Comparison of ENCODE assay signal across 17 cellular contexts in the genomic region with DNA sequence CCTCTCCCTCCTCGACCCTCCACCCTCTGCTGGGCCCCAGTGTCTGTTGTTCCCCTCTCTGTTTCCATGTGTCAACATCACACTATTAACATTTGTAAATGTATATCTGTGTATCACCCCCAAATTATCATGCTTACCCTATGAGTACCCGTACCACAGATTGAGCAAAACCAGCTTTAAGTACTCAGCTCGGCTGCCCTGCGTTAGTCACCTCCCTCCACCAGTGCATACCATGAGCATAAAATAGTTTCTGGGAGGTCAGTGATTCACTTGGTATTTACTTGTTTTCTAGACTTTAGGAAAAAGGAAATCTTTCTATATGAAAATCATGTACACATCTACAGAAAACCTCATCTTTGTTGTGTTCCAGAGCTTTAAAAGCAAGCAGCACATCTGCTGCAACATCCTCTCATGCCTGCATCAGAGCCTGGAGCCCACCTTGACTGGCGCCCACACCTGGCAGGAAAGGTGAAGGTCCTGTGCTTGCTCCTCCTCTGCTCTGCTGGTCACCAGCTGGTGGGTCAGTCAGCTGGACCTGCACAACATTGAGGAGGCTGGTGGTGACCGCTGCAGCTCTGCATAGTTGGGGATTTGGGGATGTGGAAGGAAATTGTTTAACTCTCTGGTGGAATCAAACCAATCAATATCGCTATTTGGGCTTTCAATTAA.
A peak's percentile ranks its signal among the peaks of the same experiment; 100 is the strongest.
DNase-seq lines count a peak whose midpoint lies in the region; ATAC-seq, FAIRE-seq and TF ChIP-seq lines count a peak whose summit lies in the region.
"Had no signal": no experiment of that assay in that cellular context is flagged by ENCODE, and none has a peak within 500 bp of the region (broad histone marks: within the 10 kb centered on the region; RNA-seq: fewer than 3 reads in every experiment).

No MANE protein-coding gene starts in this region.

- intact Hi-C loops in right lobe of liver (cut with DNase I): no loop called here

- peak; percentile 45 for DNase-seq in AG08395 (ENCODE audit: low spot score)
- peak; percentile 31 for DNase-seq in HuH-7 (ENCODE audit: low spot score)
- DNase-seq in H1 (ENCODE audit: low read depth in 1 of 2, low spot score in 2 of 2): no peak
- DNase-seq in right lobe of liver: peak; percentile 20 to 60 (median 51)
- no peak for DNase-seq in stimulated activated CD4-positive, alpha-beta T cell treated with anti-CD3 and anti-CD28 coated beads, Interleukin-1b, Interleukin-23, amount 100 ng/mL, for 48 hours
- DNase-seq in type B pancreatic cell (ENCODE audit: extremely low spot score, unreplicated experiment): no peak
- DNase-seq: activated CD8-positive, alpha-beta memory T cell treated with anti-CD3 and anti-CD28 coated beads for 24 hours; activated effector memory CD4-positive, alpha-beta T cell treated with Interleukin-2 at 50 U/mL for 16 hours; foreskin melanocyte; KBM-7; NCI-H1105 treated with DMSO at 0.1 percent for 48 hours; stimulated activated CD8-positive, alpha-beta memory T cell treated with anti-CD3 and anti-CD28 coated beads, Interleukin-4, amount 100 ng/mL, for 48 hours; tibial artery had no signal

- no peaks in the 10 kb centered on the region for H3K27me3 Mint-ChIP-seq in type B pancreatic cell

- H3K79me2 ChIP-seq in H1 (ENCODE audit: control insufficient read depth in 1 of 2, insufficient read depth in 2 of 2, low read length in 2 of 2): no peaks in the 10 kb centered on the region

- POLR2A ChIA-PET in H1 (lab: Charles Lee; ENCODE audit: partially characterized antibody): interaction anchor here (1.5 kb wide), 1 partner anchor 225 kb away, joined by 4 read pairs; no protein-coding TSS in a partner anchor

- no peak overlapping the region for H4K8ac ChIP-seq in H1 (ENCODE audit: extremely low read depth, insufficient read depth, low read length)

- H3K4me1 ChIP-seq in H1 (replicated peaks in 1 of 4; ENCODE audit: control insufficient read depth in 3 of 4, insufficient read depth in 4 of 4, low read length in 3 of 4): no peaks in the 10 kb centered on the region
- peaks cover 0 to 10% (median 3%) of the 10 kb centered on the region in 4 donors for H3K4me1 ChIP-seq in right lobe of liver
- H3K4me1 ChIP-seq: tibial artery had no signal

- peak; percentile 44 to 63 for TF ChIP-seq RAD21 in H1 (IDR thresholded peaks at IDR 0.05 in 1 of 2, conservative IDR thresholded peaks at IDR 0.05 in 1 of 2; ENCODE audit: low read depth in 2 of 2, low read length in 2 of 2)

- no peak overlapping the region for H3K4me3 Mint-ChIP-seq in type B pancreatic cell

- ATAC-seq in right lobe of liver: peak; percentile 73 to 89 (median 82)
- ATAC-seq in GM21447 (IDR thresholded peaks at IDR 0.05; ENCODE audit: unreplicated experiment): no peak
- ATAC-seq in HG02588 (IDR thresholded peaks at IDR 0.05; ENCODE audit: unreplicated experiment): no peak

- H3K36me3 ChIP-seq in H1 (ENCODE audit: control insufficient read depth in 2 of 4, insufficient read depth in 4 of 4, low read length in 3 of 4) (no peaks in the 10 kb centered on the region), right lobe of liver (no peaks in the 10 kb centered on the region)
- H3K36me3 ChIP-seq: tibial artery had no signal

- peaks cover 0 to 3% of the 10 kb centered on the region in 2 experiments; a peak in 1 of 4 replicates for H3K9me3 ChIP-seq in H1 (ENCODE audit: insufficient read depth in 2 of 2, low read depth in 1 of 2, low read length in 1 of 2)
- H3K9me3 ChIP-seq in right lobe of liver: no peaks in the 10 kb centered on the region
- H3K9me3 ChIP-seq: tibial artery had no signal

- H4K91ac ChIP-seq in H1 (replicated peaks; ENCODE audit: insufficient read length, low read length): no peak overlapping the region

- no peak for TF ChIP-seq EP300 in H1 (IDR thresholded peaks at IDR 0.05; ENCODE audit: borderline replicate concordance in 1 of 2, low read depth in 2 of 2, low read length in 2 of 2)

- FAIRE-seq in H1 (lab: Jason Lieb, UNC): no peak
- FAIRE-seq: A204.1, TTC549 had no signal

- no peak overlapping the region for H2BK12ac ChIP-seq in H1 (ENCODE audit: low read depth, low read length)

- H2AK5ac ChIP-seq in H1 (ENCODE audit: low read depth, low read length): no peak overlapping the region

- no peak overlapping the region for H3K9ac ChIP-seq in H1 (replicated peaks in 1 of 4; ENCODE audit: extremely low read depth in 1 of 4, low read depth in 3 of 4, low read length in 3 of 4)

- no peaks in the 10 kb centered on the region for H3K4me1 Mint-ChIP-seq in type B pancreatic cell (ENCODE audit: unreplicated experiment)

- H3K27me3 ChIP-seq in H1 (replicated peaks in 1 of 4; ENCODE audit: control insufficient read depth in 3 of 4, extremely low read depth in 1 of 4, insufficient read depth in 3 of 4, low read length in 3 of 4) (no peaks in the 10 kb centered on the region), right lobe of liver (no peaks in the 10 kb centered on the region)

- WGBS in H1 (ENCODE audit: extremely low coverage in 1 of 2, insufficient coverage in 1 of 2, insufficient read length in 1 of 2, insufficient replicate concordance in 2 of 2, low coverage in 1 of 2, low lambda C conversion rate in 2 of 2, missing lambda C conversion rate in 1 of 2), 2 experiments: 87% methylated on average over 7 of the region's 7 CpGs; no CpG with 5 or more reads in 1 of the 2 experiments
- WGBS in right lobe of liver (ENCODE audit: insufficient coverage, low coverage, low lambda C conversion rate, missing lambda C conversion rate): 70% methylated on average over 7 of the region's 7 CpGs

- no peaks in the 10 kb centered on the region for H3K36me3 Mint-ChIP-seq in type B pancreatic cell

- no peak overlapping the region for H3K23ac ChIP-seq in H1 (ENCODE audit: insufficient read length)

- no peak overlapping the region for H2BK20ac ChIP-seq in H1 (ENCODE audit: low read length)

- TF ChIP-seq POLR2A in H1 (IDR thresholded peaks at IDR 0.05; ENCODE audit: control extremely low read depth in 1 of 2, low read depth in 2 of 2, low read length in 2 of 2): no peak
- TF ChIP-seq POLR2A in right lobe of liver (IDR thresholded peaks at IDR 0.05): no peak

- H3K9me3 Mint-ChIP-seq in type B pancreatic cell: no peaks in the 10 kb centered on the region

- H3K4me2 ChIP-seq in H1 (ENCODE audit: insufficient read depth in 1 of 2, low read depth in 2 of 2, low read length in 2 of 2): no peak overlapping the region

- H3K14ac ChIP-seq in H1 (ENCODE audit: insufficient read length): no peak overlapping the region

- H4K5ac ChIP-seq in H1 (ENCODE audit: insufficient read length, low read depth, low read length): no peak overlapping the region

- H3K23me2 ChIP-seq in H1 (ENCODE audit: low read depth, low read length): no peaks in the 10 kb centered on the region

- H3K4ac ChIP-seq in H1 (replicated peaks; ENCODE audit: insufficient read length, low read depth, low read length): no peak overlapping the region

- no peaks in the 10 kb centered on the region for H3K79me1 ChIP-seq in H1 (ENCODE audit: low read depth, low read length)

- H3K4me3 ChIP-seq in H1 (ENCODE audit: extremely low read depth in 1 of 4, insufficient read depth in 2 of 4, low read depth in 3 of 4, low read length in 4 of 4) (no peak overlapping the region), right lobe of liver (peak overlapping the region in 1 of 3 donors; percentile 19)
- H3K4me3 ChIP-seq: tibial artery had no signal

- no peak overlapping the region for H2BK5ac ChIP-seq in H1 (ENCODE audit: low read depth, low read length)

- peak; percentile 46 to 75 (median 69) for TF ChIP-seq CTCF in H1 (IDR thresholded peaks at IDR 0.05; ENCODE audit: control extremely low read depth in 1 of 3, insufficient read depth in 1 of 3, low read depth in 1 of 3, low read length in 3 of 3)
- TF ChIP-seq CTCF in right lobe of liver (IDR thresholded peaks at IDR 0.05): peak in 2 of 4 donors; percentile 15 to 21
- no peak for TF ChIP-seq CTCF in type B pancreatic cell (conservative IDR thresholded peaks at IDR 0.05)

- CTCF ChIA-PET in H1 (lab: Charles Lee; ENCODE audit: partially characterized antibody): interaction anchor here (0.7 to 2.2 kb wide), 20 partner anchors 8 to 272 kb away, joined by 3 to 10 read pairs (median 4); no protein-coding TSS in a partner anchor

- no peaks in the 10 kb centered on the region for H4K20me1 ChIP-seq in H1 (replicated peaks in 1 of 2; ENCODE audit: control insufficient read depth in 1 of 2, insufficient read depth in 2 of 2, low read length in 2 of 2)

- H3K27ac ChIP-seq in H1 (ENCODE audit: low read depth, low read length) (no peak overlapping the region), right lobe of liver (peak overlapping the region in 2 of 3 donors; percentile 49 to 75)
- H3K27ac ChIP-seq: tibial artery had no signal

- no peak overlapping the region for H2BK120ac ChIP-seq in H1 (replicated peaks; ENCODE audit: low read depth, low read length)

- H3K18ac ChIP-seq in H1 (ENCODE audit: extremely low read depth, low read length): no peak overlapping the region

- H2BK15ac ChIP-seq in H1 (ENCODE audit: low read length): no peak overlapping the region

- no peak overlapping the region for H3K56ac ChIP-seq in H1 (replicated peaks; ENCODE audit: insufficient read length, low read depth, low read length)

- H3K27ac Mint-ChIP-seq in type B pancreatic cell: no peak overlapping the region

- H2AFZ ChIP-seq in H1 (ENCODE audit: low read length): no peak overlapping the region

TF ChIP-seq in H1, 55 proteins besides CTCF, POLR2A, EP300 and RAD21 (continues in another document):
- no peak for TF ChIP-seq CBX8 (IDR thresholded peaks at IDR 0.05; ENCODE audit: borderline replicate concordance, low read depth, low read length)
- no peak for TF ChIP-seq BCL11A (IDR thresholded peaks at IDR 0.05; ENCODE audit: low read depth in 2 of 2, low read length in 2 of 2)
- TF ChIP-seq KDM4A (IDR thresholded peaks at IDR 0.05; ENCODE audit: low read depth, low read length, severe bottlenecking): no peak
- no peak for TF ChIP-seq ZNF274 (IDR thresholded peaks at IDR 0.05; ENCODE audit: borderline replicate concordance, extremely low read depth, low read length)
- no peak for TF ChIP-seq GABPA (IDR thresholded peaks at IDR 0.05; ENCODE audit: borderline replicate concordance, insufficient read depth, low read length)
- TF ChIP-seq EZH2 (IDR thresholded peaks at IDR 0.05; ENCODE audit: low read depth, low read length, severe bottlenecking): no peak
- TF ChIP-seq, protein P1, sequence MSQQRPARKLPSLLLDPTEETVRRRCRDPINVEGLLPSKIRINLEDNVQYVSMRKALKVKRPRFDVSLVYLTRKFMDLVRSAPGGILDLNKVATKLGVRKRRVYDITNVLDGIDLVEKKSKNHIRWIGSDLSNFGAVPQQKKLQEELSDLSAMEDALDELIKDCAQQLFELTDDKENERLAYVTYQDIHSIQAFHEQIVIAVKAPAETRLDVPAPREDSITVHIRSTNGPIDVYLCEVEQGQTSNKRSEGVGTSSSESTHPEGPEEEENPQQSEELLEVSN (IDR thresholded peaks at IDR 0.05): no peak
- no peak for TF ChIP-seq RFX5 (IDR thresholded peaks at IDR 0.05; ENCODE audit: borderline replicate concordance, low read depth, low read length)
- TF ChIP-seq ASH2L (IDR thresholded peaks at IDR 0.05; ENCODE audit: low read length): no peak

Comparison
In these comparisons a context has a peak if more than half of its experiments do, and no peak if none do; other contexts are left out.
1. DNase-seq: peak in AG08395 (single experiment), HuH-7 (single experiment) and right lobe of liver (3 of 3); none in H1 (0 of 2), stimulated activated CD4-positive, alpha-beta T cell treated with anti-CD3 and anti-CD28 coated beads, Interleukin-1b, Interleukin-23, amount 100 ng/mL, for 48 hours (single experiment) and type B pancreatic cell (single experiment).
2. ATAC-seq: peak in right lobe of liver (4 of 4); none in GM21447 (single experiment) and HG02588 (single experiment).